Comparison of ENCODE assay signal across 9 cellular contexts in genomic region chr4:75490155-75490554, GRCh38. TPM values are rescaled to one million over a fixed set of nuclear protein-coding genes. Genes with fewer than 3 reads are reported as not detected.
DNase-seq lines count a peak whose midpoint lies in the region; ATAC-seq and TF ChIP-seq lines count a peak whose summit lies in the region.
"Had no signal": no experiment of that assay in that cellular context is flagged by ENCODE, and none has a peak within 500 bp of the region (broad histone marks: within the 10 kb centered on the region; RNA-seq: fewer than 3 reads in every experiment).

No MANE protein-coding gene starts in this region.

- H3F3A ChIP-seq in Loucy (ENCODE audit: low read depth): no peaks in the 10 kb centered on the region

- H3K79me2 ChIP-seq in Loucy (ENCODE audit: insufficient read depth, low read length): no peaks in the 10 kb centered on the region

- peak; percentile 27 to 39 for TF ChIP-seq CTCF in Caco-2 (IDR thresholded peaks at IDR 0.05; ENCODE audit: insufficient read depth in 1 of 2, low read depth in 1 of 2, low read length in 1 of 2, severe bottlenecking in 1 of 2, unreplicated experiment in 1 of 2)
- TF ChIP-seq CTCF in Loucy (conservative IDR thresholded peaks at IDR 0.05; ENCODE audit: low read length): peak; percentile 42
- peak in 5 of 7 experiments; percentile 16 to 36 (median 32) for TF ChIP-seq CTCF in body of pancreas (IDR thresholded peaks at IDR 0.05)
- TF ChIP-seq CTCF in lower lobe of right lung (IDR thresholded peaks at IDR 0.05): peak; percentile 9
- TF ChIP-seq CTCF in natural killer cell (IDR thresholded peaks at IDR 0.05): no peak

- H3K4me3 Mint-ChIP-seq in Caco-2 (ENCODE audit: unreplicated experiment): no peak overlapping the region
- H3K4me3 Mint-ChIP-seq in natural killer cell: no peak overlapping the region
- no peak overlapping the region for H3K4me3 Mint-ChIP-seq in activated naive CD4-positive, alpha-beta T cell treated with anti-CD3 and anti-CD28 coated beads, Interleukin-2, amount 10 ng/mL, durations not matched to agents 7 days and 5 days
- H3K4me3 Mint-ChIP-seq: naive thymus-derived CD4-positive, alpha-beta T cell had no signal

- BruUV-seq in Caco-2 (replicated peaks; lab: Mats Ljungman, UMichigan): no TSS peak

- no peak overlapping the region for H3K4me2 ChIP-seq in Loucy (ENCODE audit: low read depth, low read length, poor library complexity, severe bottlenecking)

- H2AFZ ChIP-seq in Loucy (ENCODE audit: low read length): no peak overlapping the region

- POLR2A ChIA-PET in Caco-2 (lab: Charles Lee): no interaction called here

- no peak overlapping the region for H3K9ac ChIP-seq in Loucy (ENCODE audit: low read depth, low read length, poor library complexity, severe bottlenecking)

- no peak for ATAC-seq in body of pancreas
- ATAC-seq in lower lobe of right lung: no peak
- ATAC-seq in GM19395 (IDR thresholded peaks at IDR 0.05; ENCODE audit: unreplicated experiment): no peak
- ATAC-seq in natural killer cell: no peak
- no peak for ATAC-seq in HG02588 (IDR thresholded peaks at IDR 0.05; ENCODE audit: unreplicated experiment)
- ATAC-seq: naive thymus-derived CD4-positive, alpha-beta T cell had no signal

- H3K4me3 ChIP-seq in Caco-2 (ENCODE audit: low read depth, low read length) (no peak overlapping the region), Loucy (ENCODE audit: low read length, poor library complexity, severe bottlenecking) (no peak overlapping the region), body of pancreas (no peak overlapping the region), lower lobe of right lung (no peak overlapping the region)

- H3K27me3 ChIP-seq in Caco-2 (replicated peaks; ENCODE audit: control insufficient read depth, insufficient read depth, low read length) (no peaks in the 10 kb centered on the region), Loucy (ENCODE audit: insufficient read depth, low read length, poor library complexity, severe bottlenecking) (no peaks in the 10 kb centered on the region), body of pancreas (no peaks in the 10 kb centered on the region), lower lobe of right lung (ENCODE audit: low read depth) (no peaks in the 10 kb centered on the region)

- no peaks in the 10 kb centered on the region for H3K36me3 ChIP-seq in Caco-2 (ENCODE audit: control insufficient read depth, insufficient read depth, low read length)
- H3K36me3 ChIP-seq in Loucy (ENCODE audit: insufficient read depth, low read length): peaks cover 66% of the 10 kb centered on the region
- peaks cover 3 to 6% of the 10 kb centered on the region in 2 donors for H3K36me3 ChIP-seq in body of pancreas (replicated peaks in 1 of 2; ENCODE audit: insufficient read depth in 1 of 2, low read depth in 2 of 2)
- peaks cover 76% of the 10 kb centered on the region for H3K36me3 ChIP-seq in lower lobe of right lung

- 52 to 65% methylated on average over 2 of the region's 2 CpGs for WGBS in body of pancreas, 2 donors

- H3K27me3 Mint-ChIP-seq in Caco-2 (ENCODE audit: insufficient read depth, unreplicated experiment) (no peaks in the 10 kb centered on the region), natural killer cell (ENCODE audit: low read depth in 2 of 2) (no peaks in the 10 kb centered on the region)
- H3K27me3 Mint-ChIP-seq in activated naive CD4-positive, alpha-beta T cell treated with anti-CD3 and anti-CD28 coated beads, Interleukin-2, amount 10 ng/mL, durations not matched to agents 7 days and 5 days: no peaks in the 10 kb centered on the region
- H3K27me3 Mint-ChIP-seq: naive thymus-derived CD4-positive, alpha-beta T cell had no signal

- H3K9me2 ChIP-seq in Loucy (replicated peaks; ENCODE audit: low read depth, low read length): no peaks in the 10 kb centered on the region

- H3K27ac ChIP-seq in body of pancreas (no peak overlapping the region), lower lobe of right lung (no peak overlapping the region)

- H3K36me3 Mint-ChIP-seq in Caco-2 (ENCODE audit: insufficient read depth, unreplicated experiment) (peaks cover 25% of the 10 kb centered on the region), natural killer cell (peaks cover 7% of the 10 kb centered on the region)
- peaks cover 21% of the 10 kb centered on the region for H3K36me3 Mint-ChIP-seq in activated naive CD4-positive, alpha-beta T cell treated with anti-CD3 and anti-CD28 coated beads, Interleukin-2, amount 10 ng/mL, durations not matched to agents 7 days and 5 days

- CTCF ChIA-PET in Caco-2 (lab: Charles Lee): interaction anchor here (0.6 to 1.3 kb wide), 4 partner anchors 16 to 557 kb away, joined by 3 to 12 read pairs (median 6); partner anchors contain the start of gene PARM1
- CTCF ChIA-PET in activated naive CD4-positive, alpha-beta T cell treated with anti-CD3 and anti-CD28 coated beads, Interleukin-2, amount 10 ng/mL, durations not matched to agents 7 days and 5 days (lab: Charles Lee): no interaction called here

- no peak for TF ChIP-seq POLR2A in body of pancreas (IDR thresholded peaks at IDR 0.05)

- H3K9me3 ChIP-seq in Caco-2 (no peaks in the 10 kb centered on the region), Loucy (ENCODE audit: insufficient read depth, low read depth, low read length) (no peaks in the 10 kb centered on the region), body of pancreas (no peaks in the 10 kb centered on the region), lower lobe of right lung (no peaks in the 10 kb centered on the region)

- no peak overlapping the region for H3K27ac Mint-ChIP-seq in Caco-2 (ENCODE audit: unreplicated experiment)
- peak overlapping the region in 1 of 2 donors; percentile 45 for H3K27ac Mint-ChIP-seq in natural killer cell
- no peak overlapping the region for H3K27ac Mint-ChIP-seq in activated naive CD4-positive, alpha-beta T cell treated with anti-CD3 and anti-CD28 coated beads, Interleukin-2, amount 10 ng/mL, durations not matched to agents 7 days and 5 days

- intact Hi-C loops in Caco-2 (cut with micrococcal nuclease; ENCODE audit: unreplicated experiment): loop anchor here (1.0 to 5.0 kb wide), 2 partner anchors 58 to 558 kb away; partner anchors contain the start of gene PARM1
- intact Hi-C loops in body of pancreas (cut with DNase I): no loop called here
- intact Hi-C loops in lower lobe of right lung (cut with DNase I): no loop called here
- intact Hi-C loops in natural killer cell (cut with micrococcal nuclease): no loop called here

- no peaks in the 10 kb centered on the region for H4K20me1 ChIP-seq in Loucy (ENCODE audit: insufficient read depth, low read length, poor library complexity, severe bottlenecking)

- H3K9me3 Mint-ChIP-seq in Caco-2 (ENCODE audit: unreplicated experiment): no peaks in the 10 kb centered on the region
- no peaks in the 10 kb centered on the region for H3K9me3 Mint-ChIP-seq in natural killer cell
- no peaks in the 10 kb centered on the region for H3K9me3 Mint-ChIP-seq in activated naive CD4-positive, alpha-beta T cell treated with anti-CD3 and anti-CD28 coated beads, Interleukin-2, amount 10 ng/mL, durations not matched to agents 7 days and 5 days
- H3K9me3 Mint-ChIP-seq: naive thymus-derived CD4-positive, alpha-beta T cell had no signal

- H3K4me1 Mint-ChIP-seq in Caco-2 (ENCODE audit: low read depth, unreplicated experiment) (no peaks in the 10 kb centered on the region), natural killer cell (peaks cover 4 to 7% of the 10 kb centered on the region in 2 donors)
- H3K4me1 Mint-ChIP-seq in activated naive CD4-positive, alpha-beta T cell treated with anti-CD3 and anti-CD28 coated beads, Interleukin-2, amount 10 ng/mL, durations not matched to agents 7 days and 5 days: no peaks in the 10 kb centered on the region

- DNase-seq in Caco-2 (no peak), body of pancreas (no peak), lower lobe of right lung (no peak), natural killer cell (no peak)
- no peak for DNase-seq in activated naive CD4-positive, alpha-beta T cell treated with anti-CD3 and anti-CD28 coated beads, Interleukin-2, amount 10 ng/mL, durations not matched to agents 7 days and 5 days
- DNase-seq: naive thymus-derived CD4-positive, alpha-beta T cell had no signal

- peaks cover 4% of the 10 kb centered on the region for H3K4me1 ChIP-seq in Caco-2
- no peaks in the 10 kb centered on the region for H3K4me1 ChIP-seq in Loucy (ENCODE audit: insufficient read depth, low read length, poor library complexity, severe bottlenecking)
- H3K4me1 ChIP-seq in body of pancreas: no peaks in the 10 kb centered on the region
- peaks cover 8% of the 10 kb centered on the region for H3K4me1 ChIP-seq in lower lobe of right lung

RNA-seq across cellular contexts. Expression of gene RCHY1, which starts 24.0 kb away (rescaled TPM):
- total RNA-seq in Caco-2 (2022): 38.0 and 38.2 TPM in 2 replicates
- total RNA-seq in body of pancreas: 10 to 100 TPM; 20.0 to 22.4 TPM
- 28.9 TPM for total RNA-seq in lower lobe of right lung
- total RNA-seq in natural killer cell: 10 to 100 TPM; 38.7 to 52.4 (median 45.3) TPM

RNA-seq across cellular contexts. Expression of gene THAP6, which starts 24.1 kb away (rescaled TPM):
- total RNA-seq in Caco-2 (2022): 11.8 and 12.3 TPM in 2 replicates
- 10 to 100 TPM; 15.8 to 21.8 TPM for total RNA-seq in body of pancreas
- total RNA-seq in lower lobe of right lung: 20.6 TPM
- 10 to 100 TPM; 20.2 to 24.1 (median 21.8) TPM for total RNA-seq in natural killer cell
